ENCODE assay signal across 9 cellular contexts in genomic region chr17:49193513-49194296, GRCh38. TPM values are rescaled to one million over a fixed set of nuclear protein-coding genes. Genes with fewer than 3 reads are reported as not detected.
A peak's percentile ranks its signal among the peaks of the same experiment; 100 is the strongest.
DNase-seq lines count a peak whose midpoint lies in the region; ATAC-seq, FAIRE-seq and TF ChIP-seq lines count a peak whose summit lies in the region.
"Had no signal": no experiment of that assay in that cellular context is flagged by ENCODE, and none has a peak within 500 bp of the region (broad histone marks: within the 10 kb centered on the region; RNA-seq: fewer than 3 reads in every experiment).

No MANE protein-coding gene starts in this region.

- peak overlapping the region; percentile 94 for H3K4me3 Mint-ChIP-seq in central memory CD8-positive, alpha-beta T cell

- peaks cover 6% of the 10 kb centered on the region for H3K27me3 Mint-ChIP-seq in central memory CD8-positive, alpha-beta T cell

- H3K36me3 ChIP-seq in HUES6 (ENCODE audit: control insufficient read depth, insufficient read depth, low read length) (no peaks in the 10 kb centered on the region), kidney epithelial cell (ENCODE audit: control insufficient read depth, insufficient read depth, low read length) (no peaks in the 10 kb centered on the region), small intestine (ENCODE audit: control insufficient read depth in 2 of 2, insufficient read depth in 2 of 2, low read length in 2 of 2) (no peaks in the 10 kb centered on the region)

- peak overlapping the region; percentile 100 for H3K27ac Mint-ChIP-seq in central memory CD8-positive, alpha-beta T cell (ENCODE audit: low read depth)

- WGBS in small intestine, 3 donors: 8 to 11% (median 8%) methylated on average over 21 of the region's 21 CpGs

- H3K4me1 Mint-ChIP-seq in central memory CD8-positive, alpha-beta T cell: peaks cover 36% of the 10 kb centered on the region

- no peak for FAIRE-seq in small intestine (lab: Jason Lieb, UNC)

- no peaks in the 10 kb centered on the region for H3K9me3 ChIP-seq in HUES6 (ENCODE audit: control insufficient read depth, insufficient read depth, low read depth, low read length)
- H3K9me3 ChIP-seq in small intestine (ENCODE audit: control insufficient read depth, low read depth): no peaks in the 10 kb centered on the region

- H3K27ac ChIP-seq in HUES6 (ENCODE audit: low read depth, low read length) (no peak overlapping the region; the same call in 1 of the 2 replicates), small intestine (ENCODE audit: low read depth in 1 of 2, low read length in 1 of 2) (peak overlapping the region in 1 of 2 donors; percentile 18)

- H3K9me3 Mint-ChIP-seq in central memory CD8-positive, alpha-beta T cell: no peaks in the 10 kb centered on the region

- peaks cover 25% of the 10 kb centered on the region for H3K36me3 Mint-ChIP-seq in central memory CD8-positive, alpha-beta T cell (ENCODE audit: insufficient read depth)

- H3K4me3 ChIP-seq in HUES6 (ENCODE audit: low read depth, low read length): peak overlapping the region; percentile 90
- H3K4me3 ChIP-seq in kidney epithelial cell (ENCODE audit: low read depth, low read length): peak overlapping the region; percentile 70
- H3K4me3 ChIP-seq in small intestine (ENCODE audit: low read depth in 1 of 2, low read length in 2 of 2): peak overlapping the region in 1 of 2 donors; percentile 8

- DNase-seq in DMS53 (lab: John Stamatoyannopoulos, UW) (peak; percentile 53), DMS53 treated with DMSO at 0.1 percent for 48 hours (lab: John Stamatoyannopoulos, UW; ENCODE audit: unreplicated experiment) (no peak), SIG-M5 (lab: John Stamatoyannopoulos, UW) (peak; percentile 16), kidney epithelial cell (ENCODE audit: low read depth) (peak; percentile 98), small intestine (no peak)
- no peak for DNase-seq in central memory CD8-positive, alpha-beta T cell (ENCODE audit: low spot score in 2 of 2)
- DNase-seq in stimulated activated CD4-positive, alpha-beta T cell treated with anti-CD3 and anti-CD28 coated beads, Interleukin-4, amount 100 ng/mL, for 24 hours: peak; percentile 17

- H3K9ac ChIP-seq in HUES6 (ENCODE audit: low read length): peak overlapping the region; percentile 54

- H3K27me3 ChIP-seq in HUES6 (ENCODE audit: control insufficient read depth, insufficient read depth, low read length): no peaks in the 10 kb centered on the region
- H3K27me3 ChIP-seq in kidney epithelial cell (ENCODE audit: control insufficient read depth, insufficient read depth, low read length): no peaks in the 10 kb centered on the region
- H3K27me3 ChIP-seq in small intestine (ENCODE audit: control insufficient read depth in 2 of 2, insufficient read depth in 2 of 2, low read length in 2 of 2): no peaks in the 10 kb centered on the region

- no peak for ATAC-seq in central memory CD8-positive, alpha-beta T cell (replicated peaks; ENCODE audit: extremely low read depth, poor library complexity, severe bottlenecking)

- no peaks in the 10 kb centered on the region for H3K4me1 ChIP-seq in HUES6 (ENCODE audit: control insufficient read depth, insufficient read depth, low read length)
- H3K4me1 ChIP-seq in small intestine (ENCODE audit: control insufficient read depth in 2 of 2, insufficient read depth in 1 of 2, low read depth in 1 of 2, low read length in 1 of 2): no peaks in the 10 kb centered on the region

- TF ChIP-seq CTCF in kidney epithelial cell (IDR thresholded peaks at IDR 0.05; ENCODE audit: insufficient read depth, low read length, poor library complexity, severe bottlenecking): no peak

RNA-seq across cellular contexts. Expression of gene GNGT2, which starts 16.7 kb away (rescaled TPM):
- total RNA-seq in kidney epithelial cell: 0.58 TPM in 1 of 2 replicates, not detected in the other
- polyA plus RNA-seq in small intestine: 1 to 10 TPM in 2 of 3 donors, not detected in 1; 1.9 to 3.5 TPM
- total RNA-seq: myocyte had no signal

RNA-seq across cellular contexts. Expression of gene ABI3, which starts 16.8 kb away (rescaled TPM):
- total RNA-seq in kidney epithelial cell: 0.41 and 0.42 TPM in 2 replicates
- 10 to 100 TPM in 1 of 3 donors, 1 to 10 TPM in 2; 2.7 to 18.6 (median 8.9) TPM for polyA plus RNA-seq in small intestine
- total RNA-seq: myocyte had no signal

RNA-seq across cellular contexts. Expression of gene PHOSPHO1, which starts 36.9 kb away (rescaled TPM):
- total RNA-seq in kidney epithelial cell: not detected in 2 replicates
- under 1 TPM in 2 of 3 donors, not detected in 1; 0.54 to 0.64 TPM for polyA plus RNA-seq in small intestine

Comparison
In these comparisons a context has a peak if more than half of its experiments do, and no peak if none do; other contexts are left out.
1. DNase-seq: peak in DMS53 (single experiment), SIG-M5 (single experiment), kidney epithelial cell (single experiment) and stimulated activated CD4-positive, alpha-beta T cell treated with anti-CD3 and anti-CD28 coated beads, Interleukin-4, amount 100 ng/mL, for 24 hours (single experiment); none in DMS53 treated with DMSO at 0.1 percent for 48 hours (single experiment), central memory CD8-positive, alpha-beta T cell (0 of 2) and small intestine (single experiment).